Comparison of ENCODE assay signal across 20 cellular contexts in the genomic region with DNA sequence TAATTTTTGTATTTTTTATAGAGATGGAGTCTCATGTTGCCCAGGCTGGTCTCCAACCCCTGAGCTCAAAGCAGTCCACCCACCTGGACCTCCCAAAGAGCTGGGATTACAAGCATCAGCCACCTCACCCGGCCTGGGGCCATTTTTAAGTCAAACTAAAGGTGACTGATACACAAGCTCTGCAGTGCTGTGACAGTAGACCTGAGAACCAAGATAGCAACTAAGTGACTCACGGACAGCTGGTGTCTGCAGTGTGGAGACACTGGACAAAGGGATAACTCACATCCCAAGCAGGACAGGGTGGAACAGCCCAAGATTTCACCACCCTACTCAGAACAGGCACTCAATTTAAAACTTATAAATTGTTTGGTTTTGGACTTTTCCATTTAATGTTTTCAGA.
"Had no signal": no experiment of that assay in that cellular context is flagged by ENCODE, and none has a peak within 500 bp of the region (broad histone marks: within the 10 kb centered on the region; RNA-seq: fewer than 3 reads in every experiment).

No MANE protein-coding gene starts in this region.

- H3K9me3 ChIP-seq: esophagus squamous epithelium, tibial nerve had no signal

- H3K36me3 ChIP-seq: esophagus squamous epithelium, tibial nerve had no signal

- DNase-seq: activated CD4-positive, alpha-beta T cell treated with anti-CD3 and anti-CD28 coated beads, Interleukin-2, amount 10 ng/mL, durations not matched to agents 24 days and 14 days; activated CD4-positive, CD25-positive, alpha-beta regulatory T cell; activated CD8-positive, alpha-beta memory T cell treated with anti-CD3 and anti-CD28 coated beads, Interleukin-2, amount 50 U/mL, for 48 hours; activated CD8-positive, alpha-beta T cell treated with anti-CD3 and anti-CD28 coated beads, Interleukin-2, amount 10 ng/mL, durations not matched to agents 7 days and 5 days; activated gamma-delta T cell; activated T-cell treated with anti-CD3 and anti-CD28 coated beads, Interleukin-2, amount 50 U/mL, for 72 hours; caudate nucleus; esophagus squamous epithelium; foreskin fibroblast; immature natural killer cell; left colon; midbrain; naive B cell; stimulated activated CD4-positive, alpha-beta T cell treated with anti-CD3 and anti-CD28 coated beads, Interleukin-15, amount 100 ng/mL, for 24 hours; stimulated activated CD4-positive, alpha-beta T cell treated with anti-CD3 and anti-CD28 coated beads, Interleukin-4, amount 100 ng/mL, for 1 hour; stimulated activated naive B cell treated with anti-CD40 and anti-IgM and Interleukin-4, amounts not matched to agents 10 μg/mL and 1 μg/mL and 100 μg/mL, for 72 hours had no signal

- H3K4me3 ChIP-seq: coronary artery, esophagus squamous epithelium, lung, tibial nerve had no signal

- H3K9me3 Mint-ChIP-seq: activated T-cell treated with anti-CD3 and anti-CD28 coated beads, Interleukin-2, amount 50 U/mL, for 72 hours; immature natural killer cell; stimulated activated naive B cell treated with anti-CD40 and anti-IgM and Interleukin-4, amounts not matched to agents 10 μg/mL and 1 μg/mL and 100 μg/mL, for 72 hours had no signal

- H3K36me3 Mint-ChIP-seq: immature natural killer cell had no signal

- H3K4me1 Mint-ChIP-seq: activated CD4-positive, alpha-beta T cell treated with anti-CD3 and anti-CD28 coated beads, Interleukin-2, amount 10 ng/mL, durations not matched to agents 24 days and 14 days had no signal

- H3K27ac Mint-ChIP-seq: activated CD4-positive, alpha-beta T cell treated with anti-CD3 and anti-CD28 coated beads, Interleukin-2, amount 10 ng/mL, durations not matched to agents 24 days and 14 days; activated CD8-positive, alpha-beta T cell treated with anti-CD3 and anti-CD28 coated beads, Interleukin-2, amount 10 ng/mL, durations not matched to agents 7 days and 5 days; activated naive CD4-positive, alpha-beta T cell treated with anti-CD3 and anti-CD28 coated beads, Interleukin-2, amount 50 U/mL, for 72 hours; activated T-cell treated with anti-CD3 and anti-CD28 coated beads, Interleukin-2, amount 50 U/mL, for 72 hours; immature natural killer cell; naive B cell; stimulated activated naive B cell treated with anti-CD40 and anti-IgM and Interleukin-4, amounts not matched to agents 10 μg/mL and 1 μg/mL and 100 μg/mL, for 72 hours had no signal

- H3K27me3 Mint-ChIP-seq: activated CD4-positive, alpha-beta T cell treated with anti-CD3 and anti-CD28 coated beads, Interleukin-2, amount 10 ng/mL, durations not matched to agents 24 days and 14 days; naive B cell; stimulated activated naive B cell treated with anti-CD40 and anti-IgM and Interleukin-4, amounts not matched to agents 10 μg/mL and 1 μg/mL and 100 μg/mL, for 72 hours had no signal

- H3K4me1 ChIP-seq: esophagus squamous epithelium had no signal

- ATAC-seq: activated CD8-positive, alpha-beta T cell treated with anti-CD3 and anti-CD28 coated beads, Interleukin-2, amount 10 ng/mL, durations not matched to agents 7 days and 5 days; activated T-cell treated with anti-CD3 and anti-CD28 coated beads, Interleukin-2, amount 50 U/mL, for 72 hours; left colon; stimulated activated naive B cell treated with anti-CD40 and anti-IgM and Interleukin-4, amounts not matched to agents 10 μg/mL and 1 μg/mL and 100 μg/mL, for 72 hours had no signal

- H3K27me3 ChIP-seq: esophagus squamous epithelium, tibial nerve had no signal

- H3K4me3 Mint-ChIP-seq: activated CD4-positive, alpha-beta T cell treated with anti-CD3 and anti-CD28 coated beads, Interleukin-2, amount 10 ng/mL, durations not matched to agents 24 days and 14 days; activated CD8-positive, alpha-beta T cell treated with anti-CD3 and anti-CD28 coated beads, Interleukin-2, amount 10 ng/mL, durations not matched to agents 7 days and 5 days; activated T-cell treated with anti-CD3 and anti-CD28 coated beads, Interleukin-2, amount 50 U/mL, for 72 hours; immature natural killer cell; naive B cell; stimulated activated naive B cell treated with anti-CD40 and anti-IgM and Interleukin-4, amounts not matched to agents 10 μg/mL and 1 μg/mL and 100 μg/mL, for 72 hours had no signal

- H3K27ac ChIP-seq: coronary artery, esophagus squamous epithelium, tibial nerve had no signal
